ENCODE assay signal across 10 cellular contexts in genomic region chr19:6586726-6587092, GRCh38. TPM values are rescaled to one million over a fixed set of nuclear protein-coding genes. Genes with fewer than 3 reads are reported as not detected.
DNase-seq lines count a peak whose midpoint lies in the region; ATAC-seq and TF ChIP-seq lines count a peak whose summit lies in the region.
"Had no signal": no experiment of that assay in that cellular context is flagged by ENCODE, and none has a peak within 500 bp of the region (broad histone marks: within the 10 kb centered on the region; RNA-seq: fewer than 3 reads in every experiment).

No MANE protein-coding gene starts in this region.

- CTCF ChIA-PET in activated B cell treated with CpG ODN at 0.5 μM for 24 hours (lab: Charles Lee) = interaction anchor here (0.6 to 1.4 kb wide), 3 partner anchors 45 to 75 kb away, joined by 3 to 4 read pairs (median 3); no protein-coding TSS in a partner anchor

- POLR2A ChIA-PET in activated B cell treated with CpG ODN at 0.5 μM for 24 hours (lab: Charles Lee) = interaction anchor here (0.6 to 2.5 kb wide), 10 partner anchors 8 to 95 kb away, joined by 3 to 38 read pairs (median 5); no protein-coding TSS in a partner anchor

- no peak overlapping the region for H3K9ac ChIP-seq in iPS-18a (ENCODE audit: low read length)

- ATAC-seq in left ventricle myocardium superior (no peak), activated B cell treated with CpG ODN at 0.5 μM for 24 hours (ENCODE audit: low read depth) (no peak), HG02981 (IDR thresholded peaks at IDR 0.05; ENCODE audit: unreplicated experiment) (no peak)
- ATAC-seq in activated CD4-positive, CD25-positive, alpha-beta regulatory T cell treated with anti-CD3 and anti-CD28 coated beads, Interleukin-2, amount 50 U/mL, for 24 hours = no peak

- DNase-seq in left ventricle myocardium inferior = no peak
- no peak for DNase-seq in left ventricle myocardium superior
- no peak for DNase-seq in activated B cell treated with CpG ODN at 0.5 μM for 24 hours
- no peak for DNase-seq in LoVo (ENCODE audit: low spot score)
- no peak for DNase-seq in NCI-H1092 (lab: John Stamatoyannopoulos, UW)
- DNase-seq: C1 segment of cervical spinal cord, small intestine had no signal

- H3K4me1 ChIP-seq in left ventricle myocardium inferior (peaks cover 41% of the 10 kb centered on the region), iPS-18a (ENCODE audit: control insufficient read depth, low read depth, low read length) (peaks cover 19% of the 10 kb centered on the region)

- peaks cover 54% of the 10 kb centered on the region for H3K4me1 Mint-ChIP-seq in activated B cell treated with CpG ODN at 0.5 μM for 24 hours

- TF ChIP-seq CTCF in left ventricle myocardium inferior (IDR thresholded peaks at IDR 0.05; ENCODE audit: borderline replicate concordance) = no peak
- TF ChIP-seq CTCF in activated B cell treated with CpG ODN at 0.5 μM for 24 hours (IDR thresholded peaks at IDR 0.05) = no peak

- no peaks in the 10 kb centered on the region for H3K9me3 Mint-ChIP-seq in activated B cell treated with CpG ODN at 0.5 μM for 24 hours

- H3K27ac ChIP-seq in left ventricle myocardium inferior (replicated peaks) = no peak overlapping the region
- no peak overlapping the region for H3K27ac ChIP-seq in iPS-18a (ENCODE audit: low read length)

- peak overlapping the region; percentile 88 for H3K4me3 Mint-ChIP-seq in activated B cell treated with CpG ODN at 0.5 μM for 24 hours

- no peaks in the 10 kb centered on the region for H3K9me3 ChIP-seq in left ventricle myocardium inferior (replicated peaks)
- no peaks in the 10 kb centered on the region for H3K9me3 ChIP-seq in iPS-18a (ENCODE audit: control insufficient read depth, low read depth, low read length)

- intact Hi-C loops in left ventricle myocardium inferior (cut with micrococcal nuclease) (no loop called here), left ventricle myocardium superior (cut with micrococcal nuclease) (no loop called here), activated B cell treated with CpG ODN at 0.5 μM for 24 hours (cut with micrococcal nuclease) (loop anchor here (5.0 kb wide), 1 partner anchor 224 kb away; the partner anchor contains the start of gene CLPP)

- peak overlapping the region; percentile 82 for H3K27ac Mint-ChIP-seq in activated B cell treated with CpG ODN at 0.5 μM for 24 hours

- peaks cover 5% of the 10 kb centered on the region for H3K27me3 Mint-ChIP-seq in activated B cell treated with CpG ODN at 0.5 μM for 24 hours

- H3K27me3 ChIP-seq in left ventricle myocardium inferior (ENCODE audit: low read depth) (peaks cover 91% of the 10 kb centered on the region), iPS-18a (ENCODE audit: control insufficient read depth, insufficient read depth, low read length) (peaks cover 59% of the 10 kb centered on the region)

- H3K36me3 ChIP-seq in left ventricle myocardium inferior (no peaks in the 10 kb centered on the region), iPS-18a (ENCODE audit: control insufficient read depth, low read depth, low read length) (no peaks in the 10 kb centered on the region)

- H3K36me3 Mint-ChIP-seq in activated B cell treated with CpG ODN at 0.5 μM for 24 hours (ENCODE audit: low read depth) = peaks cover 23% of the 10 kb centered on the region

- H3K4me3 ChIP-seq in left ventricle myocardium inferior (peak overlapping the region; percentile 27), iPS-18a (ENCODE audit: low read length) (peak overlapping the region; percentile 47)

RNA-seq across cellular contexts. Expression of gene CD70, which starts 4.2 kb away (rescaled TPM):
- total RNA-seq in left ventricle myocardium inferior (not detected), left ventricle myocardium superior (not detected), activated B cell treated with CpG ODN at 0.5 μM for 24 hours (29.3 and 29.7 TPM in 2 replicates)

RNA-seq across cellular contexts. Expression of gene TNFSF9, which starts 55.9 kb away (rescaled TPM):
- total RNA-seq in left ventricle myocardium inferior (0.38 TPM), left ventricle myocardium superior (1.0 TPM), activated B cell treated with CpG ODN at 0.5 μM for 24 hours (6.0 and 7.1 TPM in 2 replicates)

Comparison
In these comparisons a context has a peak if more than half of its experiments do, and no peak if none do; other contexts are left out.
1. RNA of gene CD70, which starts 4.2 kb away (total RNA-seq): 29.3 to 29.7 TPM in activated B cell treated with CpG ODN at 0.5 μM for 24 hours; not detected in left ventricle myocardium inferior (single experiment) and not detected in left ventricle myocardium superior (single experiment); every median in the first group is over 10 times any median in the second.